ENCODE assay signal across 8 cellular contexts in the genomic region with DNA sequence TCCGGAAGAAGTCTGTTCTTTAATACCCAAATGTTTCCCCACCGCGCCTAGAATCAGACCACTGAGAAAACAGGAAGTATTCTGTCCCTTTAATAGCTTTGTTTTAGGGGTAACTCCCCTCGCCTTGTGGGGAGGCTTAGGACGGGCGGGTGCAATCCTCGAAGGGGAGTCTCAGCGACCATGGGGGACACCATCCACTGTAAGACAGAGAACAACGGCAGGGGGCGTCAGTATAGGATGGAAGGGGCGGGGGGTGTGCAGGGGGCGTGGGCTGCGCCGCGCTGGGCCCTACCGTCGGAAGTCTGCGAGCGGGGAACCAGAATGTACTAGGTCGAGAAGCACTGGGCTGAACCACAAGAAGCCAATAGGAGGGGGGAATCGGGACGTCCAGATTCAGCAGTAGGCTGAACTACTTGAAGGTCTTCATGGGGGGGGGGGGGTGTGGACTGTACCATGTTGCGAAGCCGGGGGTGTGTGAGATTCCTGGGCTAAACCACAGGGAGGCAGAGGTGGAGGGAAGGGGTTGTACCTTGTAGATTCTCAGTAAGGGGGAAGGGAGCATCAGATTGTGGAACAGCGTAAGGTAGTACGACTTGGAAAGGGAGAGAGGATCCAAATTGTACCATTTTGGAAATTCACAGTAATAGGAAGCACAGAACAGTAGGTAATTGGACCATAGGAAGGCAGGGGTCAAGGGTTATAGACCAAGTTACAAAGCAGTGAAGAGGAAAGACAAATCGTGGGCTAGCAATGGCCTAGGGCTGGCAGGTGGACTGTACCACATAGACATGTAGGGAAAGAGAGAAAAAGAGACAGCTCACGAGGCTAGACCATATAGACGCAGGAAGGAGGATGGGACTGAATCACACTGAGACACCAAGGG. TPM values are rescaled to one million over a fixed set of nuclear protein-coding genes. Genes with fewer than 3 reads are reported as not detected.
A peak's percentile ranks its signal among the peaks of the same experiment; 100 is the strongest.
DNase-seq lines count a peak whose midpoint lies in the region; ATAC-seq and TF ChIP-seq lines count a peak whose summit lies in the region.

No MANE protein-coding gene starts in this region.

- peak overlapping the region; percentile 70 to 99 for H3K9ac ChIP-seq in colonic mucosa (ENCODE audit: low read depth in 2 of 2, low read length in 2 of 2)

- peaks cover 16% of the 10 kb centered on the region for H3K4me1 ChIP-seq in colonic mucosa

- intact Hi-C loops in colonic mucosa (cut with DNase I), result no loop called here

- CTCF ChIA-PET in AG04450 (lab: Charles Lee), result no interaction called here

- H3K4me3 ChIP-seq in AG04450 (ENCODE audit: low read depth, low read length) (peak overlapping the region; percentile 58), colonic mucosa (peak overlapping the region; percentile 81)

- POLR2A ChIA-PET in AG04450 (lab: Yijun Ruan, JAX), result interaction anchor here (0.7 to 1.3 kb wide), 3 partner anchors 19 to 234 kb away, joined by 3 to 7 read pairs (median 3); a partner anchor contains a TSS

- H3K9me3 ChIP-seq in AG04450 (ENCODE audit: control insufficient read depth, insufficient read depth, low read length) (peaks cover 5% of the 10 kb centered on the region; the same call in 1 of the 2 replicates), colonic mucosa (no peaks in the 10 kb centered on the region)

- peak; percentile 30; the same call in 1 of the 2 replicates for TF ChIP-seq CTCF in AG04450 (IDR thresholded peaks at IDR 0.05; ENCODE audit: low read depth, low read length)
- no peak for TF ChIP-seq CTCF in colonic mucosa (IDR thresholded peaks at IDR 0.05)

- peak overlapping the region; percentile 74 for H3K27ac ChIP-seq in AG04450 (ENCODE audit: low read depth, low read length)
- peak overlapping the region; percentile 93 for H3K27ac ChIP-seq in colonic mucosa

- DNase-seq in AG04450 (ENCODE audit: low read depth, low spot score) (peak; percentile 94), NCI-H460 (ENCODE audit: extremely low read depth, low read depth) (peak; percentile 71), colonic mucosa (peak; percentile 84), left kidney (ENCODE audit: low read depth, low spot score) (peak; percentile 98)
- peak; percentile 81 to 85 for DNase-seq in activated CD4-positive, alpha-beta T cell treated with anti-CD3 and anti-CD28 coated beads for 4 hours
- DNase-seq in stimulated activated CD4-positive, alpha-beta T cell treated with anti-CD3 and anti-CD28 coated beads, Interleukin-2, amount 100 ng/mL, for 24 hours, result peak; percentile 69 to 80

- H3K36me3 ChIP-seq in colonic mucosa, result no peaks in the 10 kb centered on the region

- peaks cover 2% of the 10 kb centered on the region for H3K27me3 ChIP-seq in AG04450 (ENCODE audit: control insufficient read depth, insufficient read depth, low read length)
- no peaks in the 10 kb centered on the region for H3K27me3 ChIP-seq in colonic mucosa

- ATAC-seq in GM18868 (IDR thresholded peaks at IDR 0.05; ENCODE audit: unreplicated experiment) (peak; percentile 14), HG03354 (IDR thresholded peaks at IDR 0.05; ENCODE audit: poor library complexity, severe bottlenecking, unreplicated experiment) (peak; percentile 21)

RNA-seq across cellular contexts. Expression of a gene that starts 1.0 kb away (rescaled TPM):
- 3.4 and 4.0 TPM in 2 replicates for polyA plus RNA-seq in AG04450 (2011; rRNA removed)
- polyA minus RNA-seq in AG04450 (2011; rRNA and poly(A)+ RNA removed), result 3.9 and 4.5 TPM in 2 replicates
- total RNA-seq in NCI-H460 (2014; rRNA removed; shearing (Covaris generic)), result 3.0 and 3.5 TPM in 2 replicates
- polyA plus RNA-seq in NCI-H460 (2014; cell fraction: nucleus; rRNA removed), result 2.1 and 2.6 TPM in 2 replicates
- 1 to 10 TPM; 4.7 to 8.9 TPM for total RNA-seq in colonic mucosa

RNA-seq across cellular contexts. Expression of a gene that starts 7.8 kb away (rescaled TPM):
- polyA plus RNA-seq in AG04450 (2011; rRNA removed), result 3.7 and 4.3 TPM in 2 replicates
- polyA minus RNA-seq in AG04450 (2011; rRNA and poly(A)+ RNA removed), result 1.1 and 1.5 TPM in 2 replicates
- 3.3 and 4.3 TPM in 2 replicates for total RNA-seq in NCI-H460 (2014; rRNA removed; shearing (Covaris generic))
- polyA plus RNA-seq in NCI-H460 (2014; cell fraction: nucleus; rRNA removed), result 1.7 and 3.2 TPM in 2 replicates
- total RNA-seq in colonic mucosa, result 1 to 10 TPM; 1.4 to 2.7 TPM

RNA-seq across cellular contexts. Expression of a gene that starts 18.9 kb away (rescaled TPM):
- 4.6 and 6.1 TPM in 2 replicates for polyA plus RNA-seq in AG04450 (2011; rRNA removed)
- polyA minus RNA-seq in AG04450 (2011; rRNA and poly(A)+ RNA removed), result 6.1 and 6.6 TPM in 2 replicates
- 6.7 and 6.9 TPM in 2 replicates for total RNA-seq in NCI-H460 (2014; rRNA removed; shearing (Covaris generic))
- 15.3 and 18.8 TPM in 2 replicates for polyA plus RNA-seq in NCI-H460 (2014; cell fraction: nucleus; rRNA removed)
- total RNA-seq in colonic mucosa, result 10 to 100 TPM; 36.2 to 48.4 TPM

RNA-seq across cellular contexts. Expression of a gene that starts 19.2 kb away (rescaled TPM):
- 1,020 and 1,259 TPM in 2 replicates for polyA plus RNA-seq in AG04450 (2011; rRNA removed)
- 587 and 645 TPM in 2 replicates for polyA minus RNA-seq in AG04450 (2011; rRNA and poly(A)+ RNA removed)
- total RNA-seq in NCI-H460 (2014; rRNA removed; shearing (Covaris generic)), result 1,411 and 1,488 TPM in 2 replicates
- polyA plus RNA-seq in NCI-H460 (2014; cell fraction: nucleus; rRNA removed), result 1,943 and 2,733 TPM in 2 replicates
- 1,000 to 10,000 TPM; 1,499 to 1,736 TPM for total RNA-seq in colonic mucosa

RNA-seq across cellular contexts. Expression of a gene that starts 23.3 kb away (rescaled TPM):
- polyA plus RNA-seq in AG04450 (2011; rRNA removed), result not detected in 2 replicates
- polyA minus RNA-seq in AG04450 (2011; rRNA and poly(A)+ RNA removed), result 0.65 TPM in 1 of 2 replicates, not detected in the other
- total RNA-seq in NCI-H460 (2014; rRNA removed; shearing (Covaris generic)), result 0.57 TPM in 1 of 2 replicates, not detected in the other
- 0.14 TPM in 1 of 2 replicates, not detected in the other for polyA plus RNA-seq in NCI-H460 (2014; cell fraction: nucleus; rRNA removed)
- total RNA-seq in colonic mucosa, result 100 to 1,000 TPM; 150 to 198 TPM

Comparison
In these comparisons a context has a peak if more than half of its experiments do, and no peak if none do; other contexts are left out.
1. Peak in every context shown above with its lines: DNase-seq, ATAC-seq, H3K4me3 ChIP-seq and H3K27ac ChIP-seq.